Comparison of ENCODE assay signal across 36 cellular contexts in the genomic region with DNA sequence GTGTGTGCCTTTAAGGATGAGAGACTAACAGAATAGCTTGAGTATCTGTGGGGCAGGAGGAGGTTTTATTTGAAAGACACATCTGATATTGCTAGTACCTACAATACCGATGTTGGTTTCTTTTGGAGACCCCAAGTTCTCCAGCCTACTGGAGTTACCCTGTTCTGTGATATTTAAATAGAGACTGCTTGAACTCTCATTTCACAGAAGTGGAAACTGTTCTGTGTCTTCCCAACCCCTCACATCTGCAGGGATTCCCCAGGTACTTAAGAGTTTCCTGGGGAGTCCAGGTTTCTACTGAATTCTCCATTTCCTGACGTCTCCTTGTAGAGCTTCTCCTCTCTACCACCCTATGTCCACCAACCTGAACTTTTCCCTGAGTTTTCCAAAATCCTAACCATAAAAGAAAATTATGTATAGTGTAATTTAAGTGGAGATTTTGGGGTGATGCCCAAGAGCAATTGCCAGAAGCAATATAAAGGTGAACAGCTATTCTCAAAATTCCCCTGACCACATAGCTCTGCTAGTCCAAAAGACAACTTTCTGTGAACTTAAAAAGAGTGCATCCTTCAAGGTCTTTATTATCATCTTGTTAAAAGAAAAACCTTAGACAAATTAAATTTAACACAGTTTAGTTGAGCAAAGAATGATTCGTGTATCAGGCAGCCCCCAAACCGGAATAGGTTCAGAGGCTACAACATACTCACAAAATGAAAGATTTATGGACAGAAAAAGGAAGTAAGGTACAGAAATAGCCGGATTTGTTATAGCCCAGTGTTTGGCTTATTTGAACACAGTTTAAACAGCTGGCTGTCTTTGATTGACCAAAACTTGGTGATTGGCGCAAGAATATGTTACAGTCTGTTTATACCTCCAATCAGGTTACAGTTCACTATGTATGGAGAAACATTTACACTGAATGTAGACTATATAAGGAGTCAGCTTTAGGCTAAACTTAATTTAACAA.
DNase-seq lines count a peak whose midpoint lies in the region; ATAC-seq, FAIRE-seq and TF ChIP-seq lines count a peak whose summit lies in the region.
"Had no signal": no experiment of that assay in that cellular context is flagged by ENCODE, and none has a peak within 500 bp of the region (broad histone marks: within the 10 kb centered on the region; RNA-seq: fewer than 3 reads in every experiment).

No MANE protein-coding gene starts in this region.

- WGBS in H1 (ENCODE audit: extremely low coverage in 1 of 2, insufficient coverage in 1 of 2, insufficient read length in 1 of 2, insufficient replicate concordance in 2 of 2, low coverage in 1 of 2, low lambda C conversion rate in 2 of 2, missing lambda C conversion rate in 1 of 2), 2 experiments, result 88% methylated on average over 6 of the region's 6 CpGs; no CpG with 5 or more reads in 1 of the 2 experiments

- no peak overlapping the region for H4K91ac ChIP-seq in H1 (replicated peaks; ENCODE audit: insufficient read length, low read length)

- FAIRE-seq in H1 (lab: Jason Lieb, UNC), result no peak
- FAIRE-seq: colon, urothelium cell line had no signal

- H3K9me3 ChIP-seq in H1 (ENCODE audit: insufficient read depth in 2 of 2, low read depth in 1 of 2, low read length in 1 of 2), result no peaks in the 10 kb centered on the region
- H3K9me3 ChIP-seq: ascending aorta, gastrocnemius medialis, sigmoid colon, stomach had no signal

- TF ChIP-seq POLR2A in H1 (IDR thresholded peaks at IDR 0.05; ENCODE audit: control extremely low read depth in 1 of 2, low read depth in 2 of 2, low read length in 2 of 2), result no peak

- H3K4me1 ChIP-seq in H1 (replicated peaks in 1 of 4; ENCODE audit: control insufficient read depth in 3 of 4, insufficient read depth in 4 of 4, low read length in 3 of 4), result 0 out of 7 replicates have a peak, but pooled peaks cover 0 to 2% (median 0%) of the 10 kb centered on the region in 4 experiments
- H3K4me1 ChIP-seq: ascending aorta, gastrocnemius medialis, sigmoid colon, stomach had no signal

- POLR2A ChIA-PET in H1 (lab: Charles Lee; ENCODE audit: partially characterized antibody), result no interaction called here

- H3K4me2 ChIP-seq in H1 (ENCODE audit: insufficient read depth in 1 of 2, low read depth in 2 of 2, low read length in 2 of 2), result no peak overlapping the region
- H3K4me2 ChIP-seq: GM23338, hepatocyte, PC-9 had no signal

- DNase-seq in MV-4-11 (lab: John Stamatoyannopoulos, UW) (peak; percentile 68), H1 (ENCODE audit: low read depth in 1 of 2, low spot score in 2 of 2) (no peak), NK-92 (lab: John Stamatoyannopoulos, UW; ENCODE audit: unreplicated experiment) (no peak), GM20000 (ENCODE audit: low spot score) (no peak)
- DNase-seq in stimulated activated effector memory CD8-positive, alpha-beta T cell treated with anti-CD3 and anti-CD28 coated beads, Interleukin-12 subunit alpha, Interleukin-12 subunit beta, amount 100 ng/mL, for 72 hours (ENCODE audit: low spot score in 2 of 2), result no peak
- DNase-seq: ACHN; activated CD4-positive, alpha-beta T cell treated with anti-CD3 and anti-CD28 coated beads, Interleukin-2, amount 10 ng/mL, durations not matched to agents 7 days and 5 days; activated effector memory CD4-positive, alpha-beta T cell treated with anti-CD3 and anti-CD28 coated beads, Interleukin-2, amount 50 U/mL, for 16 hours; activated naive CD8-positive, alpha-beta T cell treated with anti-CD3 and anti-CD28 coated beads, Interleukin-2, amount 10 ng/mL, durations not matched to agents 7 days and 5 days; CD8-positive, alpha-beta T cell; effector CD4-positive, alpha-beta T cell; gastrocnemius medialis; HFFc6; Kasumi-1; left cardiac atrium; naive thymus-derived CD8-positive, alpha-beta T cell; NCI-H146; NCI-H446; NCI-H82; occipital lobe; PC-9; sigmoid colon; stimulated activated CD4-positive, alpha-beta T cell treated with anti-CD3 and anti-CD28 coated beads, Interleukin-12 subunit alpha, Interleukin-12 subunit beta, amount 100 ng/mL, for 4 hours; stimulated activated CD4-positive, alpha-beta T cell treated with anti-CD3 and anti-CD28 coated beads, Interleukin-2, amount 100 ng/mL, for 48 hours; stomach; T-helper 1 cell had no signal

- H3K27ac Mint-ChIP-seq in stimulated activated effector memory CD8-positive, alpha-beta T cell treated with anti-CD3 and anti-CD28 coated beads, Interleukin-12 subunit alpha, Interleukin-12 subunit beta, amount 100 ng/mL, for 72 hours, result no peak overlapping the region
- H3K27ac Mint-ChIP-seq: activated CD4-positive, alpha-beta T cell treated with anti-CD3 and anti-CD28 coated beads, Interleukin-2, amount 10 ng/mL, durations not matched to agents 7 days and 5 days; activated naive CD8-positive, alpha-beta T cell treated with anti-CD3 and anti-CD28 coated beads, Interleukin-2, amount 10 ng/mL, durations not matched to agents 7 days and 5 days; B cell; CD8-positive, alpha-beta T cell; GM23338; HFFc6; naive thymus-derived CD8-positive, alpha-beta T cell; WTC11 had no signal

- no peak overlapping the region for H2BK5ac ChIP-seq in H1 (ENCODE audit: low read depth, low read length)

- no peak overlapping the region for H3K18ac ChIP-seq in H1 (ENCODE audit: extremely low read depth, low read length)

- no peak overlapping the region for H2BK20ac ChIP-seq in H1 (ENCODE audit: low read length)

- H3K36me3 ChIP-seq in H1 (ENCODE audit: control insufficient read depth in 2 of 4, insufficient read depth in 4 of 4, low read length in 3 of 4), result no peaks in the 10 kb centered on the region
- H3K36me3 ChIP-seq: ascending aorta, gastrocnemius medialis, sigmoid colon, stomach had no signal

- no peak overlapping the region for H3K27ac ChIP-seq in H1 (ENCODE audit: low read depth, low read length)
- H3K27ac ChIP-seq: ascending aorta, gastrocnemius medialis, hepatocyte, PC-9, sigmoid colon, SK-N-MC, stomach had no signal

- H3K4me3 ChIP-seq in H1 (ENCODE audit: extremely low read depth in 1 of 4, insufficient read depth in 2 of 4, low read depth in 3 of 4, low read length in 4 of 4), result no peak overlapping the region
- H3K4me3 ChIP-seq: ascending aorta, gastrocnemius medialis, GM23338, hepatocyte, PC-9, sigmoid colon, SK-N-MC, stomach had no signal

- TF ChIP-seq RAD21 in H1 (IDR thresholded peaks at IDR 0.05 in 1 of 2, conservative IDR thresholded peaks at IDR 0.05 in 1 of 2; ENCODE audit: low read depth in 2 of 2, low read length in 2 of 2), result no peak

- TF ChIP-seq EP300 in H1 (IDR thresholded peaks at IDR 0.05; ENCODE audit: borderline replicate concordance in 1 of 2, low read depth in 2 of 2, low read length in 2 of 2), result no peak

- no peak overlapping the region for H4K8ac ChIP-seq in H1 (ENCODE audit: extremely low read depth, insufficient read depth, low read length)

- no peaks in the 10 kb centered on the region for H3K23me2 ChIP-seq in H1 (ENCODE audit: low read depth, low read length)

- CTCF ChIA-PET in H1 (lab: Charles Lee; ENCODE audit: partially characterized antibody), result interaction anchor here (0.6 kb wide), 2 partner anchors 23 to 282 kb away, joined by 3 read pairs; no protein-coding TSS in a partner anchor

- H3K9ac ChIP-seq in H1 (replicated peaks in 1 of 4; ENCODE audit: extremely low read depth in 1 of 4, low read depth in 3 of 4, low read length in 3 of 4), result no peak overlapping the region

- no peaks in the 10 kb centered on the region for H3K79me1 ChIP-seq in H1 (ENCODE audit: low read depth, low read length)

- no peaks in the 10 kb centered on the region for H3K79me2 ChIP-seq in H1 (ENCODE audit: control insufficient read depth in 1 of 2, insufficient read depth in 2 of 2, low read length in 2 of 2)
- H3K79me2 ChIP-seq: hepatocyte had no signal

- H2BK12ac ChIP-seq in H1 (ENCODE audit: low read depth, low read length), result no peak overlapping the region

- H4K5ac ChIP-seq in H1 (ENCODE audit: insufficient read length, low read depth, low read length), result no peak overlapping the region

- TF ChIP-seq CTCF in H1 (IDR thresholded peaks at IDR 0.05; ENCODE audit: control extremely low read depth in 1 of 3, insufficient read depth in 1 of 3, low read depth in 1 of 3, low read length in 3 of 3) (no peak), GM20000 (IDR thresholded peaks at IDR 0.05; ENCODE audit: extremely low read depth, missing control alignments) (no peak)

- no peak overlapping the region for H3K4me3 Mint-ChIP-seq in stimulated activated effector memory CD8-positive, alpha-beta T cell treated with anti-CD3 and anti-CD28 coated beads, Interleukin-12 subunit alpha, Interleukin-12 subunit beta, amount 100 ng/mL, for 72 hours
- H3K4me3 Mint-ChIP-seq: activated CD4-positive, alpha-beta T cell treated with anti-CD3 and anti-CD28 coated beads, Interleukin-2, amount 10 ng/mL, durations not matched to agents 7 days and 5 days; activated naive CD8-positive, alpha-beta T cell treated with anti-CD3 and anti-CD28 coated beads, Interleukin-2, amount 10 ng/mL, durations not matched to agents 7 days and 5 days; B cell; CD8-positive, alpha-beta T cell; GM23338; HFFc6; naive thymus-derived CD8-positive, alpha-beta T cell; WTC11 had no signal

- H2BK15ac ChIP-seq in H1 (ENCODE audit: low read length), result no peak overlapping the region

- no peak overlapping the region for H2BK120ac ChIP-seq in H1 (replicated peaks; ENCODE audit: low read depth, low read length)

- no peaks in the 10 kb centered on the region for H3K4me1 Mint-ChIP-seq in stimulated activated effector memory CD8-positive, alpha-beta T cell treated with anti-CD3 and anti-CD28 coated beads, Interleukin-12 subunit alpha, Interleukin-12 subunit beta, amount 100 ng/mL, for 72 hours
- H3K4me1 Mint-ChIP-seq: activated CD4-positive, alpha-beta T cell treated with anti-CD3 and anti-CD28 coated beads, Interleukin-2, amount 10 ng/mL, durations not matched to agents 7 days and 5 days; activated naive CD8-positive, alpha-beta T cell treated with anti-CD3 and anti-CD28 coated beads, Interleukin-2, amount 10 ng/mL, durations not matched to agents 7 days and 5 days; GM23338; naive thymus-derived CD8-positive, alpha-beta T cell had no signal

- no peaks in the 10 kb centered on the region for H3K27me3 ChIP-seq in H1 (replicated peaks in 1 of 4; ENCODE audit: control insufficient read depth in 3 of 4, extremely low read depth in 1 of 4, insufficient read depth in 3 of 4, low read length in 3 of 4)
- H3K27me3 ChIP-seq: ascending aorta, gastrocnemius medialis, hepatocyte, sigmoid colon, stomach had no signal

- no peak overlapping the region for H3K56ac ChIP-seq in H1 (replicated peaks; ENCODE audit: insufficient read length, low read depth, low read length)

- no peak overlapping the region for H2AK5ac ChIP-seq in H1 (ENCODE audit: low read depth, low read length)

- no peaks in the 10 kb centered on the region for H3K36me3 Mint-ChIP-seq in stimulated activated effector memory CD8-positive, alpha-beta T cell treated with anti-CD3 and anti-CD28 coated beads, Interleukin-12 subunit alpha, Interleukin-12 subunit beta, amount 100 ng/mL, for 72 hours
- H3K36me3 Mint-ChIP-seq: activated naive CD8-positive, alpha-beta T cell treated with anti-CD3 and anti-CD28 coated beads, Interleukin-2, amount 10 ng/mL, durations not matched to agents 7 days and 5 days; CD8-positive, alpha-beta T cell; WTC11 had no signal

- ATAC-seq in GM18502 (IDR thresholded peaks at IDR 0.05; ENCODE audit: poor library complexity, unreplicated experiment), result peak; percentile 60
- ATAC-seq in GM21529 (IDR thresholded peaks at IDR 0.05; ENCODE audit: unreplicated experiment), result peak; percentile 44
- ATAC-seq in stimulated activated effector memory CD8-positive, alpha-beta T cell treated with anti-CD3 and anti-CD28 coated beads, Interleukin-12 subunit alpha, Interleukin-12 subunit beta, amount 100 ng/mL, for 72 hours, result no peak
- ATAC-seq: CD8-positive, alpha-beta T cell; gastrocnemius medialis; GM23338; left cardiac atrium; naive thymus-derived CD8-positive, alpha-beta T cell; WTC11 had no signal

- H2AFZ ChIP-seq in H1 (ENCODE audit: low read length), result peak overlapping the region; percentile 67; the same call in 1 of the 2 replicates
- H2AFZ ChIP-seq: GM23338, hepatocyte, PC-9 had no signal

- no peak overlapping the region for H3K4ac ChIP-seq in H1 (replicated peaks; ENCODE audit: insufficient read length, low read depth, low read length)

- no peak overlapping the region for H3K14ac ChIP-seq in H1 (ENCODE audit: insufficient read length)

- no peak overlapping the region for H3K23ac ChIP-seq in H1 (ENCODE audit: insufficient read length)

- peaks cover 4% of the 10 kb centered on the region for H3K9me3 Mint-ChIP-seq in stimulated activated effector memory CD8-positive, alpha-beta T cell treated with anti-CD3 and anti-CD28 coated beads, Interleukin-12 subunit alpha, Interleukin-12 subunit beta, amount 100 ng/mL, for 72 hours
- H3K9me3 Mint-ChIP-seq: activated CD4-positive, alpha-beta T cell treated with anti-CD3 and anti-CD28 coated beads, Interleukin-2, amount 10 ng/mL, durations not matched to agents 7 days and 5 days; activated naive CD8-positive, alpha-beta T cell treated with anti-CD3 and anti-CD28 coated beads, Interleukin-2, amount 10 ng/mL, durations not matched to agents 7 days and 5 days; CD8-positive, alpha-beta T cell; GM23338; HFFc6 had no signal

- no peaks in the 10 kb centered on the region for H4K20me1 ChIP-seq in H1 (replicated peaks in 1 of 2; ENCODE audit: control insufficient read depth in 1 of 2, insufficient read depth in 2 of 2, low read length in 2 of 2)
